In genomic region chr5:39716532-39716971, GRCh38 we compare ENCODE assay signal across 10 cellular contexts.
DNase-seq lines count a peak whose midpoint lies in the region; ATAC-seq, FAIRE-seq and TF ChIP-seq lines count a peak whose summit lies in the region.
"Had no signal": no experiment of that assay in that cellular context is flagged by ENCODE, and none has a peak within 500 bp of the region (broad histone marks: within the 10 kb centered on the region; RNA-seq: fewer than 3 reads in every experiment).

No MANE protein-coding gene starts in this region.

- peak; percentile 21 to 73 (median 47) for TF ChIP-seq CTCF in keratinocyte (optimal IDR thresholded peaks at IDR 0.05 in 1 of 3, IDR thresholded peaks at IDR 0.05 in 1 of 3, conservative IDR thresholded peaks at IDR 0.05 in 1 of 3; ENCODE audit: extremely low read depth in 1 of 3, insufficient read depth in 2 of 3, low read length in 3 of 3)
- TF ChIP-seq CTCF in stomach (IDR thresholded peaks at IDR 0.05) = peak in 4 of 7 experiments; percentile 16 to 47 (median 36)

- no peak overlapping the region for H3K9ac ChIP-seq in adipocyte (ENCODE audit: low read length)
- H3K9ac ChIP-seq in keratinocyte (ENCODE audit: control insufficient read depth, extremely low read depth, insufficient read depth, low read length) = no peak overlapping the region

- FAIRE-seq in keratinocyte (lab: Jason Lieb, UNC) (peak; percentile 70), GM12892 (lab: Jason Lieb, UNC) (no peak)

- TF ChIP-seq POLR2A in stomach (IDR thresholded peaks at IDR 0.05) = no peak
- no peak for TF ChIP-seq POLR2A in GM12892 (IDR thresholded peaks at IDR 0.05; ENCODE audit: low read depth, low read length)

- intact Hi-C loops in stomach (cut with DNase I; ENCODE audit: low total_unique reads) = no loop called here

- 7 to 38% (median 19%) methylated on average over 1 of the region's 1 CpG for WGBS in stomach, 5 donors

- dilution Hi-C loops in keratinocyte (cut with MboI; ENCODE audit: extremely low pct_ligation_motif_present, low sequenced_read_pairs) = no loop called here

- H3K9me3 ChIP-seq in adipocyte (ENCODE audit: control insufficient read depth, low read length) (no peaks in the 10 kb centered on the region), keratinocyte (ENCODE audit: control insufficient read depth, low read depth, low read length) (no peaks in the 10 kb centered on the region), stomach (no peaks in the 10 kb centered on the region)
- H3K9me3 ChIP-seq: thoracic aorta had no signal

- H3K4me2 ChIP-seq in keratinocyte (ENCODE audit: control insufficient read depth, extremely low read depth, insufficient read depth, low read depth, low read length) = no peak overlapping the region

- no peaks in the 10 kb centered on the region for H3K79me2 ChIP-seq in keratinocyte (ENCODE audit: control insufficient read depth, insufficient read depth, low read length)

- H3K4me1 ChIP-seq in adipocyte (ENCODE audit: control insufficient read depth, insufficient read depth, low read length) (peaks cover 24% of the 10 kb centered on the region), keratinocyte (ENCODE audit: control insufficient read depth, extremely low read depth, insufficient read depth, low read length) (no peaks in the 10 kb centered on the region), stomach (peaks cover 0 to 19% (median 0%) of the 10 kb centered on the region in 4 donors)

- peak; percentile 44 for ATAC-seq in HG02981 (IDR thresholded peaks at IDR 0.05; ENCODE audit: unreplicated experiment)

- no peaks in the 10 kb centered on the region for H4K20me1 ChIP-seq in keratinocyte (ENCODE audit: control insufficient read depth, extremely low read depth, insufficient read depth, low read length)

- H3K36me3 ChIP-seq in adipocyte (ENCODE audit: control insufficient read depth, insufficient read depth, low read length, severe bottlenecking) = no peaks in the 10 kb centered on the region
- H3K36me3 ChIP-seq in keratinocyte (ENCODE audit: control insufficient read depth in 2 of 2, extremely low read depth in 1 of 2, insufficient read depth in 2 of 2, low read length in 2 of 2) = no peaks in the 10 kb centered on the region
- no peaks in the 10 kb centered on the region for H3K36me3 ChIP-seq in stomach
- H3K36me3 ChIP-seq: thoracic aorta had no signal

- H3K27me3 ChIP-seq in adipocyte (replicated peaks; ENCODE audit: control insufficient read depth, insufficient read depth, low read length) (no peaks in the 10 kb centered on the region), keratinocyte (ENCODE audit: control insufficient read depth, extremely low read depth, insufficient read depth, low read length) (no peaks in the 10 kb centered on the region), stomach (no peaks in the 10 kb centered on the region)
- H3K27me3 ChIP-seq: dorsolateral prefrontal cortex had no signal

- H3K27ac ChIP-seq in keratinocyte (ENCODE audit: control insufficient read depth, insufficient read depth, low read length) (no peak overlapping the region), stomach (no peak overlapping the region)
- H3K27ac ChIP-seq: dorsolateral prefrontal cortex, thoracic aorta had no signal

- peak; percentile 21 for DNase-seq in NCI-H2196 (lab: John Stamatoyannopoulos, UW; ENCODE audit: unreplicated experiment)
- DNase-seq in NCI-H2196 treated with DMSO at 0.1 percent for 48 hours (lab: John Stamatoyannopoulos, UW; ENCODE audit: unreplicated experiment) = no peak
- peak; percentile 89 for DNase-seq in OCI-M1 (lab: John Stamatoyannopoulos, UW)
- DNase-seq in adipocyte (ENCODE audit: low read depth) = peak; percentile 58
- no peak for DNase-seq in keratinocyte (ENCODE audit: low read depth, low spot score)
- peak; percentile 58 for DNase-seq in stomach
- DNase-seq in GM12892 (ENCODE audit: insufficient read length) = no peak

- TF ChIP-seq EP300 in stomach (IDR thresholded peaks at IDR 0.05) = no peak

- H3K9me1 ChIP-seq in keratinocyte (ENCODE audit: control insufficient read depth, extremely low read depth, insufficient read depth, low read length) = no peaks in the 10 kb centered on the region

- H2AFZ ChIP-seq in keratinocyte (ENCODE audit: control insufficient read depth, low read length) = no peak overlapping the region

- H3K4me3 ChIP-seq in adipocyte (ENCODE audit: low read length) = no peak overlapping the region
- H3K4me3 ChIP-seq in keratinocyte (ENCODE audit: control insufficient read depth in 2 of 3, extremely low read depth in 1 of 3, insufficient read depth in 2 of 3, low read depth in 1 of 3, low read length in 3 of 3) = no peak overlapping the region
- no peak overlapping the region for H3K4me3 ChIP-seq in stomach
- H3K4me3 ChIP-seq: dorsolateral prefrontal cortex, thoracic aorta had no signal

Comparison
In these comparisons a context has a peak if more than half of its experiments do, and no peak if none do; other contexts are left out.
1. DNase-seq: peak in NCI-H2196 (single experiment), OCI-M1 (single experiment), adipocyte (single experiment) and stomach (single experiment); none in NCI-H2196 treated with DMSO at 0.1 percent for 48 hours (single experiment), keratinocyte (single experiment) and GM12892 (single experiment).